ENCODE assay signal across 20 cellular contexts in genomic region chr6:87308970-87309369, GRCh38. TPM values are rescaled to one million over a fixed set of nuclear protein-coding genes. Genes with fewer than 3 reads are reported as not detected.
"Had no signal": no experiment of that assay in that cellular context is flagged by ENCODE, and none has a peak within 500 bp of the region (broad histone marks: within the 10 kb centered on the region; RNA-seq: fewer than 3 reads in every experiment).

No MANE protein-coding gene starts in this region.

- H3K27ac ChIP-seq: hepatocyte, psoas muscle, right lobe of liver, transverse colon had no signal

- H3K79me2 ChIP-seq: hepatocyte had no signal

- H3K4me1 ChIP-seq: psoas muscle, right lobe of liver, transverse colon had no signal

- H2AFZ ChIP-seq: hepatocyte had no signal

- DNase-seq: activated CD4-positive, alpha-beta T cell treated with anti-CD3 and anti-CD28 coated beads, Interleukin-2, amount 50 U/mL, for 48 hours; activated naive CD4-positive, alpha-beta T cell treated with anti-CD3 and anti-CD28 coated beads, Interleukin-2, amount 10 ng/mL, durations not matched to agents 7 days and 5 days; activated T-cell treated with anti-CD3 and anti-CD28 coated beads, Interleukin-2, amount 50 U/mL, for 1 hour; endodermal cell; erythroblast; left ventricle myocardium superior; mesenchymal stem cell; psoas muscle; right lobe of liver; stimulated activated naive CD8-positive, alpha-beta T cell treated with anti-CD3 and anti-CD28 coated beads, Interleukin-15, Interleukin-2, amounts not matched to agents 100 U/mL and 50 U/mL, for 24 hours; transverse colon had no signal

- H3K27ac Mint-ChIP-seq: activated naive CD4-positive, alpha-beta T cell treated with anti-CD3 and anti-CD28 coated beads, Interleukin-2, amount 10 ng/mL, durations not matched to agents 7 days and 5 days; activated T-helper 2 cell treated with anti-CD3 and anti-CD28 coated beads, Interferon-gamma antibody, Interleukin-2, Interleukin-4, amounts not matched to agents 10 μg/mL and 5 μg/mL and 100 μg/mL, durations not matched to agents 14 hours and 24 hours and 36 hours; endodermal cell; natural killer cell treated with Interleukin-12 subunit alpha and Interleukin-12 subunit beta and Interleukin-15 and Interleukin-18, amount 100 ng/mL, for 72 hours; T-helper 2 cell treated with Interferon-gamma antibody and Interleukin-4, amounts not matched to agents 5 μg/mL and 100 μg/mL, for 36 hours had no signal

- H3K4me2 ChIP-seq: hepatocyte, smooth muscle cell had no signal

- H3K36me3 Mint-ChIP-seq: activated naive CD4-positive, alpha-beta T cell treated with anti-CD3 and anti-CD28 coated beads, Interleukin-2, amount 10 ng/mL, durations not matched to agents 7 days and 5 days had no signal

- FAIRE-seq: astrocyte, keratinocyte had no signal

- H3K27me3 ChIP-seq: hepatocyte, right lobe of liver had no signal

- H3K4me3 Mint-ChIP-seq: activated naive CD4-positive, alpha-beta T cell treated with anti-CD3 and anti-CD28 coated beads, Interleukin-2, amount 10 ng/mL, durations not matched to agents 7 days and 5 days; endodermal cell; natural killer cell treated with Interleukin-12 subunit alpha and Interleukin-12 subunit beta and Interleukin-15 and Interleukin-18, amount 100 ng/mL, for 72 hours; T-helper 2 cell treated with Interferon-gamma antibody and Interleukin-4, amounts not matched to agents 5 μg/mL and 100 μg/mL, for 36 hours had no signal

- H3K9me3 ChIP-seq: psoas muscle, right lobe of liver, transverse colon had no signal

- H3K4me3 ChIP-seq: hepatocyte, psoas muscle, right lobe of liver, smooth muscle cell, transverse colon had no signal

- H3K4me1 Mint-ChIP-seq: activated naive CD4-positive, alpha-beta T cell treated with anti-CD3 and anti-CD28 coated beads, Interleukin-2, amount 10 ng/mL, durations not matched to agents 7 days and 5 days had no signal

- H3K36me3 ChIP-seq: right lobe of liver, transverse colon had no signal

- H3K9me3 Mint-ChIP-seq: activated naive CD4-positive, alpha-beta T cell treated with anti-CD3 and anti-CD28 coated beads, Interleukin-2, amount 10 ng/mL, durations not matched to agents 7 days and 5 days; activated T-helper 2 cell treated with anti-CD3 and anti-CD28 coated beads, Interferon-gamma antibody, Interleukin-2, Interleukin-4, amounts not matched to agents 10 μg/mL and 5 μg/mL and 100 μg/mL, durations not matched to agents 14 hours and 24 hours and 36 hours; natural killer cell treated with Interleukin-12 subunit alpha and Interleukin-12 subunit beta and Interleukin-15 and Interleukin-18, amount 100 ng/mL, for 72 hours; T-helper 2 cell treated with Interferon-gamma antibody and Interleukin-4, amounts not matched to agents 5 μg/mL and 100 μg/mL, for 36 hours had no signal

- ATAC-seq: left ventricle myocardium superior; natural killer cell treated with Interleukin-12 subunit alpha and Interleukin-12 subunit beta and Interleukin-15 and Interleukin-18, amount 100 ng/mL, for 72 hours; psoas muscle; right lobe of liver; stimulated activated naive CD8-positive, alpha-beta T cell treated with anti-CD3 and anti-CD28 coated beads, Interleukin-15, Interleukin-2, amounts not matched to agents 100 U/mL and 50 U/mL, for 24 hours had no signal

RNA-seq across cellular contexts. Expression of gene GJB7, which starts 20.1 kb away (rescaled TPM):
- total RNA-seq: activated T-helper 2 cell treated with anti-CD3 and anti-CD28 coated beads, Interferon-gamma antibody, Interleukin-2, Interleukin-4, amounts not matched to agents 10 μg/mL and 5 μg/mL and 100 μg/mL, durations not matched to agents 14 hours and 24 hours and 36 hours; astrocyte; dermis microvascular lymphatic vessel endothelial cell; left ventricle myocardium superior; natural killer cell treated with Interleukin-12 subunit alpha and Interleukin-12 subunit beta and Interleukin-15 and Interleukin-18, amount 100 ng/mL, for 72 hours; omental fat pad; psoas muscle; right lobe of liver; transverse colon had no signal
- polyA plus RNA-seq: hepatocyte, keratinocyte, psoas muscle had no signal
